Comparison of ENCODE assay signal across 8 cellular contexts in genomic region chrX:56994375-56995270, GRCh38. TPM values are rescaled to one million over a fixed set of nuclear protein-coding genes. Genes with fewer than 3 reads are reported as not detected.
DNase-seq lines count a peak whose midpoint lies in the region; ATAC-seq and TF ChIP-seq lines count a peak whose summit lies in the region.

No MANE protein-coding gene starts in this region.

- H3K4me1 ChIP-seq in effector memory CD4-positive, alpha-beta T cell (ENCODE audit: control insufficient read depth, insufficient read depth, low read length, poor library complexity, severe bottlenecking) = no peaks in the 10 kb centered on the region
- H3K4me1 ChIP-seq in mucosa of stomach (ENCODE audit: control insufficient read depth, insufficient read depth, low read length) = peaks cover 4% of the 10 kb centered on the region

- H3K27ac ChIP-seq in effector memory CD4-positive, alpha-beta T cell (ENCODE audit: insufficient read depth, low read length, poor library complexity, severe bottlenecking) = peak overlapping the region; percentile 55

- peak overlapping the region; percentile 68 for H3K9ac ChIP-seq in mucosa of stomach (ENCODE audit: low read length)

- TF ChIP-seq CTCF in GM12865 (IDR thresholded peaks at IDR 0.05; ENCODE audit: insufficient read depth, low read depth, low read length, missing control alignments) (no peak), LNCaP clone FGC (IDR thresholded peaks at IDR 0.05; ENCODE audit: control insufficient read depth, extremely low read depth, insufficient read depth) (no peak)

- no peaks in the 10 kb centered on the region for H3K27me3 ChIP-seq in effector memory CD4-positive, alpha-beta T cell (replicated peaks; ENCODE audit: control insufficient read depth, insufficient read depth, low read length, poor library complexity, severe bottlenecking)
- H3K27me3 ChIP-seq in mucosa of stomach (ENCODE audit: control insufficient read depth, insufficient read depth, low read length) = no peaks in the 10 kb centered on the region

- no peaks in the 10 kb centered on the region for H3K9me3 ChIP-seq in effector memory CD4-positive, alpha-beta T cell (ENCODE audit: control insufficient read depth, low read length)
- H3K9me3 ChIP-seq in mucosa of stomach (ENCODE audit: control insufficient read depth, low read length) = no peaks in the 10 kb centered on the region

- no peak for DNase-seq in GM12865 (ENCODE audit: low read depth)
- no peak for DNase-seq in LNCaP clone FGC (ENCODE audit: low read depth)
- DNase-seq in effector memory CD4-positive, alpha-beta T cell = no peak
- DNase-seq in stimulated activated CD8-positive, alpha-beta memory T cell treated with anti-CD3 and anti-CD28 coated beads, Interleukin-4, amount 100 ng/mL, for 48 hours = no peak
- no peak for DNase-seq in A172 (ENCODE audit: low spot score)

- no peaks in the 10 kb centered on the region for H3K36me3 ChIP-seq in effector memory CD4-positive, alpha-beta T cell (ENCODE audit: control insufficient read depth, insufficient read depth, low read length)
- no peaks in the 10 kb centered on the region for H3K36me3 ChIP-seq in mucosa of stomach (ENCODE audit: control insufficient read depth, insufficient read depth, low read length)

- no peak for ATAC-seq in GM19035 (IDR thresholded peaks at IDR 0.05; ENCODE audit: unreplicated experiment)
- no peak for ATAC-seq in HG02840 (IDR thresholded peaks at IDR 0.05; ENCODE audit: low FRiP score, unreplicated experiment)

- H3K4me3 ChIP-seq in GM12865 (ENCODE audit: low read depth, low read length) (peak overlapping the region; percentile 77), LNCaP clone FGC (ENCODE audit: low read depth, low read length) (peak overlapping the region; percentile 81), mucosa of stomach (ENCODE audit: low read length) (peak overlapping the region; percentile 56)
- H3K4me3 ChIP-seq in effector memory CD4-positive, alpha-beta T cell (ENCODE audit: insufficient read depth, low read depth, low read length, poor library complexity, severe bottlenecking) = peak overlapping the region; percentile 62

RNA-seq across cellular contexts. Expression of gene SPIN3, which starts 0.7 kb away (rescaled TPM):
- 12.4 TPM in 2 replicates for total RNA-seq in A172 (2014; rRNA removed; shearing (Covaris generic))
